ENCODE assay signal across 17 cellular contexts in genomic region chr4:150514709-150515108, GRCh38.
DNase-seq lines count a peak whose midpoint lies in the region; TF ChIP-seq lines count a peak whose summit lies in the region.
"Had no signal": no experiment of that assay in that cellular context is flagged by ENCODE, and none has a peak within 500 bp of the region (broad histone marks: within the 10 kb centered on the region; RNA-seq: fewer than 3 reads in every experiment).

No MANE protein-coding gene starts in this region.

- H3K9me2 ChIP-seq in PC-9 (ENCODE audit: insufficient read depth), result no peaks in the 10 kb centered on the region

- TF ChIP-seq CTCF in Calu3 (IDR thresholded peaks at IDR 0.05; ENCODE audit: unreplicated experiment) (no peak), PC-9 (conservative IDR thresholded peaks at IDR 0.05) (no peak), epithelial cell of esophagus (IDR thresholded peaks at IDR 0.05; ENCODE audit: insufficient read depth, low read depth, low read length, missing control alignments) (no peak)

- peak overlapping the region; percentile 38 for H3K4me3 Mint-ChIP-seq in Calu3 (ENCODE audit: low read depth, unreplicated experiment)
- H3K4me3 Mint-ChIP-seq: CD14-positive monocyte; CD4-positive, alpha-beta memory T cell; HFFc6; IgD-negative memory B cell had no signal

- H3K27me3 Mint-ChIP-seq in Calu3 (ENCODE audit: unreplicated experiment), result no peaks in the 10 kb centered on the region
- H3K27me3 Mint-ChIP-seq: CD4-positive, alpha-beta memory T cell; IgD-negative memory B cell had no signal

- H4K20me1 ChIP-seq in PC-9 (ENCODE audit: insufficient read depth), result no peaks in the 10 kb centered on the region
- H4K20me1 ChIP-seq: BLaER1 had no signal

- H3K36me3 Mint-ChIP-seq in Calu3 (ENCODE audit: insufficient read depth, unreplicated experiment), result peaks cover 9% of the 10 kb centered on the region
- H3K36me3 Mint-ChIP-seq: CD14-positive monocyte had no signal

- H2AFZ ChIP-seq in PC-9, result no peak overlapping the region

- H3K4me1 Mint-ChIP-seq in Calu3 (ENCODE audit: low read depth, unreplicated experiment), result peaks cover 43% of the 10 kb centered on the region
- H3K4me1 Mint-ChIP-seq: CD14-positive monocyte had no signal

- H3K27me3 ChIP-seq in PC-9 (ENCODE audit: insufficient read depth, low read depth), result no peaks in the 10 kb centered on the region
- H3K27me3 ChIP-seq: BLaER1 had no signal

- H3K4me3 ChIP-seq in PC-9 (no peak overlapping the region), epithelial cell of esophagus (ENCODE audit: low read length) (no peak overlapping the region)
- H3K4me3 ChIP-seq: BLaER1 had no signal

- H3K79me2 ChIP-seq in PC-9 (ENCODE audit: low read depth), result no peaks in the 10 kb centered on the region

- DNase-seq in Calu3 (peak; percentile 5), PC-9 (peak in 1 of 2 experiments; percentile 44), epithelial cell of esophagus (ENCODE audit: low read depth) (peak; percentile 29), amniotic stem cell (lab: John Stamatoyannopoulos, UW) (no peak), DMS79 (lab: John Stamatoyannopoulos, UW) (no peak), SIG-M5 treated with dmso at 0.1 percent for 504 hours (lab: John Stamatoyannopoulos, UW; ENCODE audit: unreplicated experiment) (no peak)
- DNase-seq: AML-193; CD4-positive, alpha-beta memory T cell; GDM1; GOT3; H7; HFFc6; KBM-7 had no signal

- POLR2A ChIA-PET in PC-9 (lab: Charles Lee; ENCODE audit: unreplicated experiment), result no interaction called here

- H3K4me1 ChIP-seq in PC-9 (replicated peaks; ENCODE audit: insufficient read depth), result peaks cover 25% of the 10 kb centered on the region
- H3K4me1 ChIP-seq: BLaER1 had no signal

- no peaks in the 10 kb centered on the region for H3K9me3 ChIP-seq in PC-9 (ENCODE audit: insufficient read depth, low read depth)
- H3K9me3 ChIP-seq: BLaER1 had no signal

- H3K27ac Mint-ChIP-seq in Calu3 (ENCODE audit: unreplicated experiment), result peak overlapping the region; percentile 93
- H3K27ac Mint-ChIP-seq: CD4-positive, alpha-beta memory T cell; HFFc6 had no signal

- H3F3A ChIP-seq in PC-9 (ENCODE audit: insufficient read depth, low read depth), result 0 out of 2 replicates have a peak, but pooled peaks cover 7% of the 10 kb centered on the region

- peak overlapping the region; percentile 60 for H3K27ac ChIP-seq in PC-9
- H3K27ac ChIP-seq: BLaER1, HL-60 had no signal

- H3K36me3 ChIP-seq in PC-9 (ENCODE audit: low read depth), result no peaks in the 10 kb centered on the region
- H3K36me3 ChIP-seq: BLaER1 had no signal

- H3K9me3 Mint-ChIP-seq in Calu3 (ENCODE audit: low read depth, unreplicated experiment), result no peaks in the 10 kb centered on the region
- H3K9me3 Mint-ChIP-seq: HFFc6 had no signal

- 0 out of 2 replicates have a peak overlapping the region, but pooled peaks have one; percentile 31 for H3K4me2 ChIP-seq in PC-9
- H3K4me2 ChIP-seq: BLaER1 had no signal

- no TSS peak for BruUV-seq in Calu3 (replicated peaks; lab: Mats Ljungman, UMichigan)
- no TSS peak for BruUV-seq in PC-9 (replicated peaks; lab: Mats Ljungman, UMichigan)

- CTCF ChIA-PET in Calu3 (lab: Charles Lee) (no interaction called here), PC-9 (lab: Charles Lee) (no interaction called here)

- intact Hi-C loops in Calu3 (cut with micrococcal nuclease; ENCODE audit: unreplicated experiment), result loop anchor here (2.0 kb wide), 1 partner anchor 64 kb away; no protein-coding TSS in a partner anchor
- intact Hi-C loops in PC-9 (cut with micrococcal nuclease; ENCODE audit: unreplicated experiment), result no loop called here

Comparison
In these comparisons a context has a peak if more than half of its experiments do, and no peak if none do; other contexts are left out.
1. DNase-seq: peak in Calu3 (single experiment) and epithelial cell of esophagus (single experiment); none in amniotic stem cell (single experiment), DMS79 (single experiment) and SIG-M5 treated with dmso at 0.1 percent for 504 hours (single experiment).